In genomic region chr10:97701438-97702064, GRCh38 we compare ENCODE assay signal across 8 cellular contexts. TPM values are rescaled to one million over a fixed set of nuclear protein-coding genes. Genes with fewer than 3 reads are reported as not detected.
DNase-seq lines count a peak whose midpoint lies in the region; ATAC-seq and TF ChIP-seq lines count a peak whose summit lies in the region.

No MANE protein-coding gene starts in this region.

- no peaks in the 10 kb centered on the region for H3K4me1 ChIP-seq in SK-N-SH (ENCODE audit: control insufficient read depth in 1 of 2, insufficient read depth in 2 of 2, low read depth in 1 of 2, low read length in 1 of 2)

- POLR2A ChIA-PET in SK-N-SH (lab: Yijun Ruan, JAX) = interaction anchor here (1.0 kb wide), 1 partner anchor 18 kb away, joined by 3 read pairs; no protein-coding TSS in a partner anchor

- no peaks in the 10 kb centered on the region for H3K9me3 Mint-ChIP-seq in immature natural killer cell

- no peak overlapping the region for H3K27ac Mint-ChIP-seq in immature natural killer cell

- H3K79me2 ChIP-seq in SK-N-SH (ENCODE audit: insufficient read depth) = no peaks in the 10 kb centered on the region

- peak; percentile 56 for ATAC-seq in GM19467 (IDR thresholded peaks at IDR 0.05; ENCODE audit: unreplicated experiment)
- no peak for ATAC-seq in GM21737 (IDR thresholded peaks at IDR 0.05; ENCODE audit: unreplicated experiment)

- DNase-seq in DMS 273 treated with DMSO at 0.1 percent for 48 hours (lab: John Stamatoyannopoulos, UW) = peak; percentile 45
- DNase-seq in LNCaP clone FGC (ENCODE audit: low read depth) = no peak
- DNase-seq in SK-N-SH = peak; percentile 78
- DNase-seq in brain microvascular endothelial cell = peak; percentile 62
- DNase-seq in immature natural killer cell = peak; percentile 52 to 63 (median 53)
- DNase-seq in stimulated activated CD4-positive, alpha-beta T cell treated with anti-CD3 and anti-CD28 coated beads, Interleukin-12 subunit alpha, Interleukin-12 subunit beta, amount 100 ng/mL, for 4 hours = peak; percentile 17

- H3K36me3 ChIP-seq in SK-N-SH (replicated peaks in 1 of 2; ENCODE audit: control insufficient read depth in 1 of 2, insufficient read depth in 2 of 2, low read length in 1 of 2) (no peaks in the 10 kb centered on the region), brain microvascular endothelial cell (replicated peaks) (no peaks in the 10 kb centered on the region)

- no peak overlapping the region; the same call in 1 of the 2 replicates for H2AFZ ChIP-seq in SK-N-SH (ENCODE audit: low read depth)

- H3K27me3 ChIP-seq in SK-N-SH (ENCODE audit: insufficient read depth) (no peaks in the 10 kb centered on the region), brain microvascular endothelial cell (replicated peaks) (no peaks in the 10 kb centered on the region)

- 45% methylated on average over 11 of the region's 11 CpGs for WGBS in SK-N-SH (ENCODE audit: low lambda C conversion rate)

- no peak overlapping the region for H3K9ac ChIP-seq in SK-N-SH

- H3K27ac ChIP-seq in SK-N-SH (ENCODE audit: low read depth in 2 of 2, low read length in 1 of 2) (no peak overlapping the region), brain microvascular endothelial cell (no peak overlapping the region)

- no peak for TF ChIP-seq EP300 in SK-N-SH (IDR thresholded peaks at IDR 0.05; ENCODE audit: borderline replicate concordance in 1 of 2, low read depth in 1 of 2, low read length in 1 of 2)

- H3K4me3 ChIP-seq in LNCaP clone FGC (ENCODE audit: low read depth, low read length) (no peak overlapping the region), SK-N-SH (ENCODE audit: low read depth in 2 of 2, low read length in 1 of 2) (no peak overlapping the region; a peak in 1 of 4 replicates), brain microvascular endothelial cell (ENCODE audit: low read depth, low read length) (no peak overlapping the region)

- CTCF ChIA-PET in SK-N-SH (lab: Yijun Ruan, JAX) = interaction anchor here (0.6 to 25.0 kb wide), 28 partner anchors 8 to 237 kb away, joined by 3 to 687 read pairs (median 6); partner anchors contain the start of genes ANKRD2, AVPI1, MARVELD1 and ZFYVE27

- H3K36me3 Mint-ChIP-seq in immature natural killer cell = peaks cover 0 to 3% (median 0%) of the 10 kb centered on the region in 3 donors

- in situ Hi-C loops in brain microvascular endothelial cell (cut with HindIII; ENCODE audit: low pct_ligation_motif_present, low sequenced_read_pairs) = no loop called here

- no peak overlapping the region for H3K4me2 ChIP-seq in SK-N-SH

- H3F3A ChIP-seq in SK-N-SH (replicated peaks; ENCODE audit: insufficient read depth) = no peaks in the 10 kb centered on the region

- no peak overlapping the region for H3K4me3 Mint-ChIP-seq in immature natural killer cell

- H3K9me2 ChIP-seq in SK-N-SH = no peaks in the 10 kb centered on the region

- no peaks in the 10 kb centered on the region for H3K4me1 Mint-ChIP-seq in immature natural killer cell

- peak; percentile 88 for TF ChIP-seq RAD21 in SK-N-SH (IDR thresholded peaks at IDR 0.05; ENCODE audit: low read length)

- no peaks in the 10 kb centered on the region for H4K20me1 ChIP-seq in SK-N-SH (ENCODE audit: insufficient read depth)

- peaks cover 0 to 8% (median 3%) of the 10 kb centered on the region in 3 donors for H3K27me3 Mint-ChIP-seq in immature natural killer cell (ENCODE audit: low read depth in 3 of 3)

- TF ChIP-seq CTCF in LNCaP clone FGC (IDR thresholded peaks at IDR 0.05; ENCODE audit: control insufficient read depth, extremely low read depth, insufficient read depth) (peak; percentile 94), SK-N-SH (IDR thresholded peaks at IDR 0.05) (peak; percentile 86), brain microvascular endothelial cell (IDR thresholded peaks at IDR 0.05; ENCODE audit: low read depth, low read length, missing control alignments) (peak; percentile 97)

- H3K9me3 ChIP-seq in SK-N-SH = no peaks in the 10 kb centered on the region

TF ChIP-seq in SK-N-SH, 30 proteins besides CTCF, POLR2A, EP300 and RAD21:
- TF ChIP-seq SIN3A (IDR thresholded peaks at IDR 0.05; ENCODE audit: borderline replicate concordance, low read depth, low read length) (no peak), SMC3 (IDR thresholded peaks at IDR 0.05; ENCODE audit: low read depth, low read length) (peak; percentile 78)

RNA-seq across cellular contexts. Expression of gene MARVELD1, which starts 12.0 kb away (rescaled TPM):
- polyA plus RNA-seq in SK-N-SH (2012; rRNA removed) = 53.0 and 53.8 TPM in 2 replicates
- 58.5 and 71.1 TPM in 2 replicates for polyA plus RNA-seq in SK-N-SH (2012; cell fraction: cytosol; rRNA removed)
- 47.6 and 49.7 TPM in 2 replicates for polyA plus RNA-seq in SK-N-SH (2012; cell fraction: nucleus; rRNA removed)
- polyA plus RNA-seq in immature natural killer cell = 1 to 10 TPM in 1 of 3 donors, under 1 TPM in 1, not detected in 1; 0.19 to 1.0 TPM

RNA-seq across cellular contexts. Expression of gene AVPI1, which starts 14.5 kb away (rescaled TPM):
- polyA plus RNA-seq in SK-N-SH (2012; rRNA removed) (6.3 and 7.0 TPM in 2 replicates), immature natural killer cell (10 to 100 TPM in 1 of 3 donors, 1 to 10 TPM in 2; 3.0 to 14.1 (median 4.4) TPM)
- 4.0 and 5.0 TPM in 2 replicates for polyA plus RNA-seq in SK-N-SH (2012; cell fraction: cytosol; rRNA removed)
- polyA plus RNA-seq in SK-N-SH (2012; cell fraction: nucleus; rRNA removed) = 5.3 and 6.3 TPM in 2 replicates

RNA-seq across cellular contexts. Expression of gene ZFYVE27, which starts 35.4 kb away (rescaled TPM):
- polyA plus RNA-seq in SK-N-SH (2012; rRNA removed) (30.5 and 44.3 TPM in 2 replicates), immature natural killer cell (10 to 100 TPM; 20.0 to 31.8 (median 26.1) TPM)
- 15.5 and 22.6 TPM in 2 replicates for polyA plus RNA-seq in SK-N-SH (2012; cell fraction: cytosol; rRNA removed)
- 111 and 122 TPM in 2 replicates for polyA plus RNA-seq in SK-N-SH (2012; cell fraction: nucleus; rRNA removed)

Comparison
In these comparisons a context has a peak if more than half of its experiments do, and no peak if none do; other contexts are left out.
1. RNA of gene MARVELD1, which starts 12.0 kb away (polyA plus RNA-seq): 47.6 to 71.1 TPM in SK-N-SH; 0.19 to 1.0 TPM in immature natural killer cell; every median in the first group is over 10 times any median in the second.
2. Peak in every context shown above with its lines, with median percentiles within 50 percentile points of each other: CTCF ChIP-seq.